ENCODE assay signal across 8 cellular contexts in the genomic region with DNA sequence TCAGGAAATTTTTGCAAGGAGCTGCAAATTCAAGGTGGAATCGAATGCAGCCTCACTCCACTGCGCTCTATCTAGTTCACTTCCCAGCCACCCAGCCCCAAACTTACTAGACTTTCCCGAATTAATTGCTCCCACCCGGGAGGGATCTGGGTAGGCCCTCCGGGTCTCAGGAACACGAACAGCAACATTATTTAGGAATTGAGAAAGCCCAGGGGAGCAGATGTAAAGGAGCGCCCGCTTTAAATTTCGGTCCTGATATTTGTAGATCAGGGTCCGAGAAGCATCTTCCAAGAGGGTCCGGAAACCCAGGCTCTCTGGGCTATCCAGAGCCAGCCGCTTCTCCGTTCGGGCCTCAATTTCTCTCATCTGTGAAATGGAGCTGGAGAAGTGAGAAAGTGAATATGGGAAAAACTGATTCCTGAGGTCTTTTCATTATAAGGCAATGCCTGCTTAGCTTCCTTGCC. TPM values are rescaled to one million over a fixed set of nuclear protein-coding genes. Genes with fewer than 3 reads are reported as not detected.
A peak's percentile ranks its signal among the peaks of the same experiment; 100 is the strongest.
DNase-seq lines count a peak whose midpoint lies in the region; ATAC-seq, FAIRE-seq and TF ChIP-seq lines count a peak whose summit lies in the region.

No MANE protein-coding gene starts in this region.

- no peaks in the 10 kb centered on the region for H3K27me3 ChIP-seq in adipocyte (replicated peaks; ENCODE audit: control insufficient read depth, insufficient read depth, low read length)
- no peaks in the 10 kb centered on the region; a peak in 1 of 5 replicates for H3K27me3 ChIP-seq in HepG2 (ENCODE audit: control insufficient read depth in 1 of 2, insufficient read depth in 2 of 2, low read length in 2 of 2)
- H3K27me3 ChIP-seq in thyroid gland: no peaks in the 10 kb centered on the region

- CTCF ChIA-PET in HepG2 (lab: Yijun Ruan, JAX; ENCODE audit: low intra/inter-chr PET ratio, low total read pairs): interaction anchor here (2.7 kb wide), 1 partner anchor 8 kb away, joined by 10 read pairs; no protein-coding TSS in a partner anchor

- H3K4me1 ChIP-seq in adipocyte (ENCODE audit: control insufficient read depth, insufficient read depth, low read length): peaks cover 34% of the 10 kb centered on the region
- peaks cover 46% of the 10 kb centered on the region for H3K4me1 ChIP-seq in HepG2 (ENCODE audit: insufficient read depth, low read length)
- H3K4me1 ChIP-seq in thyroid gland: peaks cover 34 to 35% of the 10 kb centered on the region in 2 donors

- peak overlapping the region; percentile 93 for H3K4me3 ChIP-seq in adipocyte (ENCODE audit: low read length)
- peak overlapping the region; percentile 81 to 99 (median 95) for H3K4me3 ChIP-seq in HepG2 (replicated peaks in 1 of 3; ENCODE audit: insufficient read depth in 1 of 3, low read depth in 2 of 3, low read length in 3 of 3)
- peak overlapping the region; percentile 22 to 90 (median 32) for H3K4me3 ChIP-seq in thyroid gland (replicated peaks in 1 of 3)

- TF ChIP-seq RAD21 in HepG2 (CRISPR knock-in tag; IDR thresholded peaks at IDR 0.05): no peak

- no peak for FAIRE-seq in HepG2 (lab: Jason Lieb, UNC)

- H3K27ac ChIP-seq in HepG2 (ENCODE audit: extremely low read length, insufficient read depth, low read length) (peak overlapping the region; percentile 98), thyroid gland (peak overlapping the region; percentile 97 to 99 (median 98))

- TF ChIP-seq EP300 in HepG2 (IDR thresholded peaks at IDR 0.05; ENCODE audit: low read depth in 2 of 2, low read length in 2 of 2): no peak
- TF ChIP-seq EP300 in HepG2 (CRISPR knock-in tag; IDR thresholded peaks at IDR 0.05; ENCODE audit: borderline replicate concordance): no peak

- TF ChIP-seq POLR2A in HepG2 (IDR thresholded peaks at IDR 0.05; ENCODE audit: insufficient read depth in 1 of 2, low read depth in 2 of 2, low read length in 2 of 2) (0 out of 4 replicates have a peak, but pooled peaks of 1 of the 2 experiments have one; percentile 15), thyroid gland (IDR thresholded peaks at IDR 0.05) (no peak)

- intact Hi-C loops in HepG2 (cut with micrococcal nuclease; ENCODE audit: unreplicated experiment) (loop anchor here (1.0 to 5.0 kb wide), 2 partner anchors 8 to 118 kb away; a partner anchor contains a TSS), thyroid gland (cut with DNase I) (no loop called here)

- POLR2A ChIA-PET in HepG2 (lab: Yijun Ruan, JAX): interaction anchor here (0.6 to 13.6 kb wide), 27 partner anchors 8 to 275 kb away, joined by 3 to 1427 read pairs (median 12); a partner anchor contains a TSS

- ATAC-seq in HepG2 (no peak), GM18873 (IDR thresholded peaks at IDR 0.05; ENCODE audit: low FRiP score, unreplicated experiment) (no peak)

- H3K9me3 ChIP-seq in adipocyte (ENCODE audit: control insufficient read depth, low read length) (no peaks in the 10 kb centered on the region), HepG2 (ENCODE audit: low read length) (no peaks in the 10 kb centered on the region), thyroid gland (no peaks in the 10 kb centered on the region)

- BruUV-seq in HepG2 (replicated peaks; lab: Mats Ljungman, UMichigan): TSS peak; percentile 94

- H3K4me2 ChIP-seq in HepG2 (ENCODE audit: low read depth, low read length): peak overlapping the region; percentile 76

- H3K36me3 ChIP-seq in adipocyte (ENCODE audit: control insufficient read depth, insufficient read depth, low read length, severe bottlenecking) (no peaks in the 10 kb centered on the region), HepG2 (replicated peaks in 1 of 2; ENCODE audit: control insufficient read depth in 1 of 2, insufficient read depth in 2 of 2, low read length in 2 of 2) (peaks cover 0 to 5% of the 10 kb centered on the region in 2 experiments; a peak in 4 of 5 replicates), thyroid gland (peaks cover 12 to 17% of the 10 kb centered on the region in 2 donors)

- no peak overlapping the region for H2AFZ ChIP-seq in HepG2 (ENCODE audit: low read length)

- in situ Hi-C loops in HepG2 (cut with HindIII; ENCODE audit: extremely low pct_ligation_motif_present, low pct_unique_long_range_greater_than_20kb): no loop called here

- TF ChIP-seq CTCF in HepG2 (CRISPR knock-in tag; IDR thresholded peaks at IDR 0.05) (no peak), thyroid gland (IDR thresholded peaks at IDR 0.05) (no peak)

- WGBS in HepG2 (ENCODE audit: low lambda C conversion rate): under 1% methylated on average over 14 of the region's 14 CpGs
- WGBS in thyroid gland, 2 donors: 0 to 2% methylated on average over 14 of the region's 14 CpGs

- peaks cover 43% of the 10 kb centered on the region for H3K79me2 ChIP-seq in HepG2 (ENCODE audit: insufficient read depth, low read length)

- H3K9ac ChIP-seq in adipocyte (ENCODE audit: low read length) (peak overlapping the region; percentile 97), HepG2 (ENCODE audit: insufficient read depth, low read depth, low read length) (peak overlapping the region; percentile 99)

- DNase-seq in activated CD8-positive, alpha-beta memory T cell treated with anti-CD3 and anti-CD28 coated beads, Interleukin-2, amount 50 U/mL, for 48 hours: peak; percentile 55
- no peak for DNase-seq in activated CD8-positive, alpha-beta memory T cell treated with anti-CD3 and anti-CD28 coated beads for 24 hours
- DNase-seq in adipocyte (ENCODE audit: low read depth) (no peak), HepG2 (ENCODE audit: low spot score) (peak; percentile 48), thyroid gland (no peak), germinal center (ENCODE audit: low spot score) (no peak)
- no peak for DNase-seq in stimulated activated CD4-positive, alpha-beta T cell treated with anti-CD3 and anti-CD28 coated beads, Interleukin-4, amount 100 ng/mL, for 1 hour

- H4K20me1 ChIP-seq in HepG2 (ENCODE audit: insufficient read depth, low read length): peaks cover 19% of the 10 kb centered on the region

TF ChIP-seq in HepG2, 621 proteins besides CTCF, POLR2A, EP300 and RAD21 (continues in another document):
- TF ChIP-seq ELF4 (CRISPR knock-in tag; IDR thresholded peaks at IDR 0.05; ENCODE audit: borderline replicate concordance) (peak; percentile 90), ZNF3 (CRISPR knock-in tag; IDR thresholded peaks at IDR 0.05) (peak; percentile 92)

RNA-seq across cellular contexts. Expression of a gene that starts 0.5 kb away (rescaled TPM):
- 315 and 419 TPM in 2 replicates for total RNA-seq in HepG2 (2016; rRNA removed; fragmentation: Illumina TruSeq; extraction: Trizol)
- 421 and 422 TPM in 2 replicates for total RNA-seq in HepG2 (2016; cell fraction: cytosol; rRNA removed; fragmentation: Illumina TruSeq; extraction: Trizol; ENCODE audit: low read depth)
- 297 and 421 TPM in 2 replicates for total RNA-seq in HepG2 (2016; cell fraction: insoluble cytoplasmic fraction; rRNA removed; fragmentation: Illumina TruSeq; extraction: Trizol)
- total RNA-seq in HepG2 (2016; cell fraction: membrane; rRNA removed; fragmentation: Illumina TruSeq; extraction: Trizol): 329 and 339 TPM in 2 replicates
- total RNA-seq in HepG2 (2016; cell fraction: nucleus; rRNA removed; fragmentation: Illumina TruSeq; extraction: Trizol): 273 and 295 TPM in 2 replicates
- 258 and 320 TPM in 2 replicates for polyA plus RNA-seq in HepG2 (2011; rRNA removed)
- 494 and 1,223 TPM in 2 replicates for polyA plus RNA-seq in HepG2 (2011; cell fraction: cytosol; rRNA removed)
- 541 and 1,398 TPM in 2 replicates for polyA plus RNA-seq in HepG2 (2011; cell fraction: nucleus; rRNA removed)
- 119 and 147 TPM in 2 replicates for polyA plus RNA-seq in HepG2 (2012)
- polyA plus RNA-seq in HepG2 (2016; cell fraction: cytosol; fragmentation: Illumina TruSeq; extraction: Trizol; ENCODE audit: low read depth): 99.0 and 102 TPM in 2 replicates
- 273 and 282 TPM in 2 replicates for polyA plus RNA-seq in HepG2 (2016; cell fraction: insoluble cytoplasmic fraction; fragmentation: Illumina TruSeq; extraction: Trizol; ENCODE audit: low read depth)
- polyA plus RNA-seq in HepG2 (2016; cell fraction: membrane; fragmentation: Illumina TruSeq; extraction: Trizol; ENCODE audit: low read depth): 104 TPM in 2 replicates
- 496 and 499 TPM in 2 replicates for polyA plus RNA-seq in HepG2 (2016; cell fraction: nucleus; fragmentation: Illumina TruSeq; extraction: Trizol; ENCODE audit: insufficient read depth, low read depth)
- polyA minus RNA-seq in HepG2 (2011; rRNA and poly(A)+ RNA removed; ENCODE audit: low replicate concordance): 259 and 709 TPM in 2 replicates
- polyA minus RNA-seq in HepG2 (2011; cell fraction: cytosol; rRNA and poly(A)+ RNA removed): 242 and 434 TPM in 2 replicates
- polyA minus RNA-seq in HepG2 (2011; cell fraction: nucleus; rRNA and poly(A)+ RNA removed): 194 and 456 TPM in 2 replicates
- total RNA-seq in thyroid gland: 1,000 to 10,000 TPM; 1,083 to 1,350 (median 1,205) TPM

RNA-seq across cellular contexts. Expression of a gene that starts 33.1 kb away (rescaled TPM):
- total RNA-seq in HepG2 (2016; rRNA removed; fragmentation: Illumina TruSeq; extraction: Trizol) (not detected in 2 replicates), thyroid gland (1 to 10 TPM; 1.1 to 4.8 (median 3.4) TPM)
- not detected in 2 replicates for total RNA-seq in HepG2 (2016; cell fraction: cytosol; rRNA removed; fragmentation: Illumina TruSeq; extraction: Trizol; ENCODE audit: low read depth)
- not detected in 2 replicates for total RNA-seq in HepG2 (2016; cell fraction: insoluble cytoplasmic fraction; rRNA removed; fragmentation: Illumina TruSeq; extraction: Trizol)
- not detected in 2 replicates for total RNA-seq in HepG2 (2016; cell fraction: membrane; rRNA removed; fragmentation: Illumina TruSeq; extraction: Trizol)
- not detected in 2 replicates for total RNA-seq in HepG2 (2016; cell fraction: nucleus; rRNA removed; fragmentation: Illumina TruSeq; extraction: Trizol)
- 0.74 and 1.1 TPM in 2 replicates for polyA plus RNA-seq in HepG2 (2011; rRNA removed)
- polyA plus RNA-seq in HepG2 (2011; cell fraction: cytosol; rRNA removed): 0.97 and 1.4 TPM in 2 replicates
- 0.31 TPM in 1 of 2 replicates, not detected in the other for polyA plus RNA-seq in HepG2 (2011; cell fraction: nucleus; rRNA removed)
- polyA plus RNA-seq in HepG2 (2012): 0.61 and 0.68 TPM in 2 replicates
- polyA plus RNA-seq in HepG2 (2016; cell fraction: cytosol; fragmentation: Illumina TruSeq; extraction: Trizol; ENCODE audit: low read depth): not detected in 2 replicates
- not detected in 2 replicates for polyA plus RNA-seq in HepG2 (2016; cell fraction: insoluble cytoplasmic fraction; fragmentation: Illumina TruSeq; extraction: Trizol; ENCODE audit: low read depth)
- not detected in 2 replicates for polyA plus RNA-seq in HepG2 (2016; cell fraction: membrane; fragmentation: Illumina TruSeq; extraction: Trizol; ENCODE audit: low read depth)
- polyA plus RNA-seq in HepG2 (2016; cell fraction: nucleus; fragmentation: Illumina TruSeq; extraction: Trizol; ENCODE audit: insufficient read depth, low read depth): not detected in 2 replicates
- polyA minus RNA-seq in HepG2 (2011; rRNA and poly(A)+ RNA removed; ENCODE audit: low replicate concordance): not detected in 2 replicates
- polyA minus RNA-seq in HepG2 (2011; cell fraction: cytosol; rRNA and poly(A)+ RNA removed): not detected in 2 replicates
- not detected in 2 replicates for polyA minus RNA-seq in HepG2 (2011; cell fraction: nucleus; rRNA and poly(A)+ RNA removed)

Comparison
In these comparisons a context has a peak if more than half of its experiments do, and no peak if none do; other contexts are left out.
1. DNase-seq: peak in activated CD8-positive, alpha-beta memory T cell treated with anti-CD3 and anti-CD28 coated beads, Interleukin-2, amount 50 U/mL, for 48 hours (single experiment) and HepG2 (single experiment); none in activated CD8-positive, alpha-beta memory T cell treated with anti-CD3 and anti-CD28 coated beads for 24 hours (single experiment), adipocyte (single experiment), thyroid gland (0 of 2), stimulated activated CD4-positive, alpha-beta T cell treated with anti-CD3 and anti-CD28 coated beads, Interleukin-4, amount 100 ng/mL, for 1 hour (single experiment) and germinal center (single experiment).
2. H3K4me3 ChIP-seq: peak in every context shown above with its lines; median percentile 95 in HepG2; 93 in adipocyte; 32 in thyroid gland.